In the genomic region with DNA sequence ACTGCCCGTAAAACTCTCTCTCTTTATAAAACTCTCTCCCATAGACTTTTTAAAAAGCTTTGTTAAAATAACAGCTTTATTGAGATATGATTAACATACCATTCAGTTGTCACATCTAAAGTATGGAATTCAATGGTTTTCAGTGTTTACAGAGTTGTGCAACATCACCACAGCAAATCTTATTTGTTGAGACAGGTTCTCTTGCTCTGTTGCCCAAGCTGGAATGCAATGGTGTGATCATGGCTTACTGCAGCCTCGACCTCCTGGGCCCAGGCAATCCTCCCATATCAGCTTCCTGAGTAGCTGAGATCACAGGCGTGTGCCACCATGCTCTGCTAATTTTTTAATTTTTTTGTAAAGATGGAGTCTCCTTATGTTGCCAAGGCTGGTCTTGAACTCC, we compare ENCODE assay signal across 21 cellular contexts. TPM values are rescaled to one million over a fixed set of nuclear protein-coding genes. Genes with fewer than 3 reads are reported as not detected.
DNase-seq lines count a peak whose midpoint lies in the region; ATAC-seq, FAIRE-seq and TF ChIP-seq lines count a peak whose summit lies in the region.
"Had no signal": no experiment of that assay in that cellular context is flagged by ENCODE, and none has a peak within 500 bp of the region (broad histone marks: within the 10 kb centered on the region; RNA-seq: fewer than 3 reads in every experiment).

No MANE protein-coding gene starts in this region.

- H3K36me3 ChIP-seq in Caco-2 (ENCODE audit: control insufficient read depth, insufficient read depth, low read length) (no peaks in the 10 kb centered on the region), PC-3 (ENCODE audit: low read depth, low read length) (no peaks in the 10 kb centered on the region), fibroblast of lung (ENCODE audit: control insufficient read depth, insufficient read depth, low read length) (no peaks in the 10 kb centered on the region), small intestine (ENCODE audit: control insufficient read depth in 2 of 2, insufficient read depth in 2 of 2, low read length in 2 of 2) (no peaks in the 10 kb centered on the region)
- H3K36me3 ChIP-seq: esophagus squamous epithelium, MG63, prostate gland, vagina had no signal

- no peak overlapping the region for H3K4me3 ChIP-seq in Caco-2 (ENCODE audit: low read depth, low read length)
- H3K4me3 ChIP-seq in PC-3 (ENCODE audit: low read length) = no peak overlapping the region
- no peak overlapping the region for H3K4me3 ChIP-seq in fibroblast of lung (replicated peaks in 1 of 4; ENCODE audit: control extremely low read depth in 1 of 4, insufficient read depth in 1 of 4, low read depth in 3 of 4, low read length in 4 of 4)
- H3K4me3 ChIP-seq in small intestine (ENCODE audit: low read depth in 1 of 2, low read length in 2 of 2) = no peak overlapping the region
- H3K4me3 ChIP-seq: BLaER1, esophagus squamous epithelium, MG63, prostate gland, SK-N-MC, vagina had no signal

- H3K4me1 Mint-ChIP-seq in Caco-2 (ENCODE audit: low read depth, unreplicated experiment) (peaks cover 19% of the 10 kb centered on the region), nephron progenitor cell (peaks cover 78% of the 10 kb centered on the region)

- TF ChIP-seq CTCF in Caco-2 (IDR thresholded peaks at IDR 0.05; ENCODE audit: insufficient read depth in 1 of 2, low read depth in 1 of 2, low read length in 1 of 2, severe bottlenecking in 1 of 2, unreplicated experiment in 1 of 2) = no peak
- no peak for TF ChIP-seq CTCF in PC-3 (conservative IDR thresholded peaks at IDR 0.05; ENCODE audit: low read depth, low read length)
- no peak for TF ChIP-seq CTCF in fibroblast of lung (conservative IDR thresholded peaks at IDR 0.05 in 1 of 2, IDR thresholded peaks at IDR 0.05 in 1 of 2; ENCODE audit: low read depth in 1 of 2, low read length in 2 of 2)
- no peak for TF ChIP-seq CTCF in nephron progenitor cell (IDR thresholded peaks at IDR 0.05)

- H3K4me3 Mint-ChIP-seq in Caco-2 (ENCODE audit: unreplicated experiment) (no peak overlapping the region), nephron progenitor cell (no peak overlapping the region)
- H3K4me3 Mint-ChIP-seq: activated CD8-positive, alpha-beta T cell treated with anti-CD3 and anti-CD28 coated beads for 36 hours; central memory CD8-positive, alpha-beta T cell; immature natural killer cell had no signal

- H3K79me2 ChIP-seq in PC-3 (ENCODE audit: low read length) (peaks cover 25% of the 10 kb centered on the region), fibroblast of lung (ENCODE audit: control insufficient read depth, insufficient read depth, low read length) (peaks cover 64% of the 10 kb centered on the region)

- no peaks in the 10 kb centered on the region for H3F3A ChIP-seq in PC-3 (ENCODE audit: low read length, unreplicated experiment)

- no peak for FAIRE-seq in small intestine (lab: Jason Lieb, UNC)

- H3K4me2 ChIP-seq in PC-3 (ENCODE audit: low read length) (no peak overlapping the region), fibroblast of lung (ENCODE audit: extremely low read depth, insufficient read depth, low read length) (no peak overlapping the region)
- H3K4me2 ChIP-seq: BLaER1 had no signal

- no peak for DNase-seq in Caco-2
- DNase-seq in PC-3 = peak; percentile 43
- DNase-seq in fibroblast of lung (ENCODE audit: low read depth in 2 of 2) = peak; percentile 49 to 66
- DNase-seq in nephron progenitor cell = no peak
- DNase-seq in NCI-H1694 treated with DMSO at 0.1 percent for 48 hours (lab: John Stamatoyannopoulos, UW) = no peak
- DNase-seq in small intestine = no peak
- DNase-seq: activated CD8-positive, alpha-beta T cell treated with anti-CD3 and anti-CD28 coated beads for 36 hours; activated gamma-delta T cell treated with Interleukin-2 at 50 U/mL for 16 hours; DND-41; esophagus squamous epithelium; GOT3; immature natural killer cell; MG63; stimulated activated CD4-positive, alpha-beta T cell treated with anti-CD3 and anti-CD28 coated beads, Interleukin-2, amount 100 ng/mL, for 48 hours had no signal

- H3K36me3 Mint-ChIP-seq in Caco-2 (ENCODE audit: insufficient read depth, unreplicated experiment) = no peaks in the 10 kb centered on the region
- H3K36me3 Mint-ChIP-seq in nephron progenitor cell (ENCODE audit: low read depth) = peaks cover 8% of the 10 kb centered on the region
- H3K36me3 Mint-ChIP-seq: immature natural killer cell had no signal

- H3K27me3 Mint-ChIP-seq in Caco-2 (ENCODE audit: insufficient read depth, unreplicated experiment) (no peaks in the 10 kb centered on the region), nephron progenitor cell (ENCODE audit: low read depth, poor library complexity) (peaks cover 2% of the 10 kb centered on the region)
- H3K27me3 Mint-ChIP-seq: activated CD8-positive, alpha-beta T cell treated with anti-CD3 and anti-CD28 coated beads for 36 hours; central memory CD8-positive, alpha-beta T cell had no signal

- BruUV-seq in Caco-2 (replicated peaks; lab: Mats Ljungman, UMichigan) = no TSS peak
- BruUV-seq in PC-3 (replicated peaks; lab: Mats Ljungman, UMichigan) = no TSS peak

- no peak for ATAC-seq in PC-3
- no peak for ATAC-seq in GM18520 (IDR thresholded peaks at IDR 0.05; ENCODE audit: unreplicated experiment)
- ATAC-seq in HG03520 (IDR thresholded peaks at IDR 0.05; ENCODE audit: unreplicated experiment) = no peak
- ATAC-seq: activated CD8-positive, alpha-beta T cell treated with anti-CD3 and anti-CD28 coated beads for 36 hours had no signal

- POLR2A ChIA-PET in Caco-2 (lab: Charles Lee) = no interaction called here
- POLR2A ChIA-PET in PC-3 (lab: Charles Lee; ENCODE audit: unreplicated experiment) = no interaction called here

- H2AFZ ChIP-seq in PC-3 (ENCODE audit: low read length) = no peak overlapping the region
- no peak overlapping the region for H2AFZ ChIP-seq in fibroblast of lung (ENCODE audit: low read length)

- H3K9me3 Mint-ChIP-seq in Caco-2 (ENCODE audit: unreplicated experiment) (no peaks in the 10 kb centered on the region), nephron progenitor cell (no peaks in the 10 kb centered on the region)
- H3K9me3 Mint-ChIP-seq: activated CD8-positive, alpha-beta T cell treated with anti-CD3 and anti-CD28 coated beads for 36 hours; central memory CD8-positive, alpha-beta T cell; immature natural killer cell had no signal

- H3K27ac Mint-ChIP-seq in Caco-2 (ENCODE audit: unreplicated experiment) (peak overlapping the region; percentile 39), nephron progenitor cell (peak overlapping the region; percentile 7)
- H3K27ac Mint-ChIP-seq: activated CD8-positive, alpha-beta T cell treated with anti-CD3 and anti-CD28 coated beads for 36 hours; immature natural killer cell had no signal

- H3K4me1 ChIP-seq in Caco-2 = 0 out of 2 replicates have a peak, but pooled peaks cover 13% of the 10 kb centered on the region
- H3K4me1 ChIP-seq in PC-3 (ENCODE audit: insufficient read depth, low read length) = no peaks in the 10 kb centered on the region
- peaks cover 24% of the 10 kb centered on the region for H3K4me1 ChIP-seq in fibroblast of lung (ENCODE audit: control insufficient read depth, extremely low read depth, insufficient read depth, low read length)
- peaks cover 13 to 19% of the 10 kb centered on the region in 2 donors for H3K4me1 ChIP-seq in small intestine (ENCODE audit: control insufficient read depth in 2 of 2, insufficient read depth in 1 of 2, low read depth in 1 of 2, low read length in 1 of 2)
- H3K4me1 ChIP-seq: prostate gland had no signal

- H3K9ac ChIP-seq in PC-3 (ENCODE audit: low read length) (no peak overlapping the region), fibroblast of lung (ENCODE audit: insufficient read depth, low read length) (no peak overlapping the region)
- H3K9ac ChIP-seq: BLaER1 had no signal

- H4K20me1 ChIP-seq in PC-3 (ENCODE audit: low read length) = no peaks in the 10 kb centered on the region
- no peaks in the 10 kb centered on the region for H4K20me1 ChIP-seq in fibroblast of lung (ENCODE audit: control insufficient read depth, extremely low read depth, insufficient read depth, low read length)

- H3K9me3 ChIP-seq in Caco-2 = no peaks in the 10 kb centered on the region
- no peaks in the 10 kb centered on the region for H3K9me3 ChIP-seq in PC-3 (ENCODE audit: low read length)
- H3K9me3 ChIP-seq in fibroblast of lung (ENCODE audit: control insufficient read depth, insufficient read depth, low read depth, low read length) = no peaks in the 10 kb centered on the region
- no peaks in the 10 kb centered on the region for H3K9me3 ChIP-seq in small intestine (ENCODE audit: control insufficient read depth, low read depth)
- H3K9me3 ChIP-seq: BLaER1, esophagus squamous epithelium, MG63, prostate gland, vagina had no signal

- CTCF ChIA-PET in Caco-2 (lab: Charles Lee) = no interaction called here
- CTCF ChIA-PET in PC-3 (lab: Charles Lee) = no interaction called here

- no peaks in the 10 kb centered on the region for H3K9me2 ChIP-seq in PC-3 (replicated peaks; ENCODE audit: low read length)

- 90 to 95% (median 95%) methylated on average over 3 of the region's 3 CpGs for WGBS in small intestine, 3 donors

- H3K27me3 ChIP-seq in Caco-2 (replicated peaks; ENCODE audit: control insufficient read depth, insufficient read depth, low read length) (no peaks in the 10 kb centered on the region), PC-3 (ENCODE audit: low read length) (no peaks in the 10 kb centered on the region), fibroblast of lung (ENCODE audit: control insufficient read depth, insufficient read depth, low read length) (no peaks in the 10 kb centered on the region), small intestine (ENCODE audit: control insufficient read depth in 2 of 2, insufficient read depth in 2 of 2, low read length in 2 of 2) (no peaks in the 10 kb centered on the region)
- H3K27me3 ChIP-seq: BLaER1, esophagus squamous epithelium, MG63, vagina had no signal

- intact Hi-C loops in Caco-2 (cut with micrococcal nuclease; ENCODE audit: unreplicated experiment) = no loop called here
- intact Hi-C loops in PC-3 (cut with micrococcal nuclease) = no loop called here

- no peak overlapping the region for H3K27ac ChIP-seq in PC-3 (ENCODE audit: low read length)
- H3K27ac ChIP-seq in fibroblast of lung (ENCODE audit: insufficient read depth, low read length) = peak overlapping the region; percentile 63
- H3K27ac ChIP-seq in small intestine (ENCODE audit: low read depth in 1 of 2, low read length in 1 of 2) = no peak overlapping the region
- H3K27ac ChIP-seq: BLaER1, prostate gland, SK-N-MC, vagina had no signal

RNA-seq across cellular contexts. Expression of a gene that starts 35.9 kb away (rescaled TPM):
- 33.3 TPM in 2 replicates for total RNA-seq in Caco-2 (2022)
- 23.4 and 29.0 TPM in 2 replicates for total RNA-seq in PC-3 (2014; rRNA removed)
- 19.3 and 37.8 TPM in 2 replicates for total RNA-seq in fibroblast of lung
- 34.9 and 44.0 TPM in 2 replicates for polyA plus RNA-seq in fibroblast of lung
- polyA plus RNA-seq in fibroblast of lung (2012) = 28.5 and 39.9 TPM in 2 replicates
- 59.2 and 77.2 TPM in 2 replicates for polyA minus RNA-seq in fibroblast of lung (ENCODE audit: low replicate concordance)
- 10 to 100 TPM; 20.9 to 74.7 (median 36.5) TPM for polyA plus RNA-seq in small intestine

Comparison
In these comparisons a context has a peak if more than half of its experiments do, and no peak if none do; other contexts are left out.
1. DNase-seq: peak in PC-3 (single experiment) and fibroblast of lung (2 of 2); none in Caco-2 (0 of 2), nephron progenitor cell (single experiment), NCI-H1694 treated with DMSO at 0.1 percent for 48 hours (single experiment) and small intestine (single experiment).